ENCODE assay signal across 8 cellular contexts in genomic region chr1:93079685-93080141, GRCh38. TPM values are rescaled to one million over a fixed set of nuclear protein-coding genes. Genes with fewer than 3 reads are reported as not detected.
DNase-seq lines count a peak whose midpoint lies in the region; ATAC-seq and TF ChIP-seq lines count a peak whose summit lies in the region.

No MANE protein-coding gene starts in this region.

- no peak for ATAC-seq in activated naive CD8-positive, alpha-beta T cell treated with anti-CD3 and anti-CD28 coated beads, Interleukin-2, amount 50 U/mL, for 24 hours
- no peak for ATAC-seq in GM21737 (IDR thresholded peaks at IDR 0.05; ENCODE audit: unreplicated experiment)

- peaks cover 22% of the 10 kb centered on the region for H3K36me3 Mint-ChIP-seq in activated naive CD8-positive, alpha-beta T cell treated with anti-CD3 and anti-CD28 coated beads, Interleukin-2, amount 50 U/mL, for 24 hours (ENCODE audit: low read depth)

- H3K9ac ChIP-seq in OCI-LY3 (ENCODE audit: low read length) = peak overlapping the region; percentile 94

- peak overlapping the region; percentile 97 for H3K4me3 Mint-ChIP-seq in activated naive CD8-positive, alpha-beta T cell treated with anti-CD3 and anti-CD28 coated beads, Interleukin-2, amount 50 U/mL, for 24 hours

- intact Hi-C loops in prostate gland (cut with DNase I) = loop anchor here (5.0 to 10.0 kb wide), 2 partner anchors 103 to 765 kb away; partner anchors contain the start of genes CCDC18 and TMED5

- no peak for TF ChIP-seq CTCF in OCI-LY3 (IDR thresholded peaks at IDR 0.05; ENCODE audit: low read depth, low read length)
- TF ChIP-seq CTCF in right atrium auricular region (IDR thresholded peaks at IDR 0.05) = no peak
- TF ChIP-seq CTCF in prostate gland (IDR thresholded peaks at IDR 0.05) = no peak

- H3K4me3 ChIP-seq in OCI-LY3 (ENCODE audit: low read length) = peak overlapping the region; percentile 89
- peak overlapping the region; percentile 72 to 78 for H3K4me3 ChIP-seq in right atrium auricular region
- peak overlapping the region; percentile 81 to 85 for H3K4me3 ChIP-seq in prostate gland

- H3K4me1 Mint-ChIP-seq in activated naive CD8-positive, alpha-beta T cell treated with anti-CD3 and anti-CD28 coated beads, Interleukin-2, amount 50 U/mL, for 24 hours = peaks cover 51% of the 10 kb centered on the region

- H4K20me1 ChIP-seq in OCI-LY3 (ENCODE audit: insufficient read depth, low read length) = peaks cover 40% of the 10 kb centered on the region

- H3K27ac ChIP-seq in OCI-LY3 (ENCODE audit: low read length) = peak overlapping the region; percentile 75
- peak overlapping the region; percentile 76 to 83 for H3K27ac ChIP-seq in right atrium auricular region
- peak overlapping the region; percentile 84 to 89 for H3K27ac ChIP-seq in prostate gland

- no peaks in the 10 kb centered on the region for H3K9me3 Mint-ChIP-seq in activated naive CD8-positive, alpha-beta T cell treated with anti-CD3 and anti-CD28 coated beads, Interleukin-2, amount 50 U/mL, for 24 hours

- H3K27me3 ChIP-seq in OCI-LY3 (ENCODE audit: low read depth, low read length) = no peaks in the 10 kb centered on the region
- no peaks in the 10 kb centered on the region for H3K27me3 ChIP-seq in right atrium auricular region
- H3K27me3 ChIP-seq in prostate gland (replicated peaks; ENCODE audit: insufficient read depth) = no peaks in the 10 kb centered on the region

- TF ChIP-seq POLR2A in prostate gland (IDR thresholded peaks at IDR 0.05) = no peak

- no peak overlapping the region for H2AFZ ChIP-seq in OCI-LY3 (ENCODE audit: low read depth, low read length)

- H3K9me3 ChIP-seq in OCI-LY3 (ENCODE audit: insufficient read depth, low read length) (no peaks in the 10 kb centered on the region), right atrium auricular region (peaks cover 0 to 11% of the 10 kb centered on the region in 2 donors), prostate gland (no peaks in the 10 kb centered on the region)

- H3K79me2 ChIP-seq in OCI-LY3 (ENCODE audit: low read length) = peaks cover 62% of the 10 kb centered on the region

- H3K4me2 ChIP-seq in OCI-LY3 (ENCODE audit: low read length) = peak overlapping the region; percentile 93

- H3K27ac Mint-ChIP-seq in activated naive CD8-positive, alpha-beta T cell treated with anti-CD3 and anti-CD28 coated beads, Interleukin-2, amount 50 U/mL, for 24 hours = peak overlapping the region; percentile 93

- H3K27me3 Mint-ChIP-seq in activated naive CD8-positive, alpha-beta T cell treated with anti-CD3 and anti-CD28 coated beads, Interleukin-2, amount 50 U/mL, for 24 hours = no peaks in the 10 kb centered on the region

- DNase-seq in SKM-1 treated with dmso at 0.1 percent for 144 hours (lab: John Stamatoyannopoulos, UW; ENCODE audit: unreplicated experiment) = peak; percentile 12
- DNase-seq in SKM-1 (lab: John Stamatoyannopoulos, UW; ENCODE audit: unreplicated experiment) = no peak
- peak; percentile 49 for DNase-seq in activated naive CD8-positive, alpha-beta T cell treated with anti-CD3 and anti-CD28 coated beads, Interleukin-2, amount 50 U/mL, for 24 hours
- DNase-seq in right atrium auricular region (ENCODE audit: low spot score) = no peak
- DNase-seq in prostate gland (ENCODE audit: low spot score) = peak; percentile 10
- no peak for DNase-seq in DMS153 treated with DMSO at 0.1 percent for 48 hours (lab: John Stamatoyannopoulos, UW; ENCODE audit: unreplicated experiment)

- under 1% methylated on average over 13 of the region's 13 CpGs for WGBS in prostate gland

- H3K4me1 ChIP-seq in OCI-LY3 (ENCODE audit: low read length) (peaks cover 21% of the 10 kb centered on the region), right atrium auricular region (peaks cover 0 to 24% of the 10 kb centered on the region in 2 donors), prostate gland (replicated peaks) (no peaks in the 10 kb centered on the region)

- H3K36me3 ChIP-seq in OCI-LY3 (replicated peaks; ENCODE audit: low read depth, low read length) (peaks cover 22% of the 10 kb centered on the region), right atrium auricular region (no peaks in the 10 kb centered on the region), prostate gland (no peaks in the 10 kb centered on the region)

RNA-seq across cellular contexts. Expression of gene MTF2, which starts 0.6 kb away (rescaled TPM):
- 1 to 10 TPM; 6.2 to 6.3 TPM for total RNA-seq in right atrium auricular region
- total RNA-seq in prostate gland = 10 to 100 TPM; 10.4 to 31.5 TPM

Comparison
In these comparisons a context has a peak if more than half of its experiments do, and no peak if none do; other contexts are left out.
1. DNase-seq: peak in SKM-1 treated with dmso at 0.1 percent for 144 hours (single experiment), activated naive CD8-positive, alpha-beta T cell treated with anti-CD3 and anti-CD28 coated beads, Interleukin-2, amount 50 U/mL, for 24 hours (single experiment) and prostate gland (single experiment); none in SKM-1 (single experiment), right atrium auricular region (single experiment) and DMS153 treated with DMSO at 0.1 percent for 48 hours (single experiment).
2. Peak in every context shown above with its lines, with median percentiles within 50 percentile points of each other: H3K27ac ChIP-seq and H3K4me3 ChIP-seq.